In genomic region chr3:185702564-185703225, GRCh38 we compare ENCODE assay signal across 12 cellular contexts.
DNase-seq lines count a peak whose midpoint lies in the region; ATAC-seq and TF ChIP-seq lines count a peak whose summit lies in the region.
"Had no signal": no experiment of that assay in that cellular context is flagged by ENCODE, and none has a peak within 500 bp of the region (broad histone marks: within the 10 kb centered on the region; RNA-seq: fewer than 3 reads in every experiment).

No MANE protein-coding gene starts in this region.

- H2AFZ ChIP-seq in PC-9 (no peak overlapping the region), hepatocyte (no peak overlapping the region), smooth muscle cell (ENCODE audit: low read depth) (no peak overlapping the region)

- intact Hi-C loops in PC-9 (cut with micrococcal nuclease; ENCODE audit: unreplicated experiment): no loop called here

- peaks cover 5 to 10% of the 10 kb centered on the region in 2 donors for H3K27me3 Mint-ChIP-seq in stimulated activated naive B cell treated with anti-CD40 and anti-IgM and Interleukin-4, amounts not matched to agents 10 μg/mL and 1 μg/mL and 100 μg/mL, for 72 hours

- H3K4me3 Mint-ChIP-seq in stimulated activated naive B cell treated with anti-CD40 and anti-IgM and Interleukin-4, amounts not matched to agents 10 μg/mL and 1 μg/mL and 100 μg/mL, for 72 hours: no peak overlapping the region
- H3K4me3 Mint-ChIP-seq: naive B cell; T-helper 2 cell treated with Interferon-gamma antibody and Interleukin-4, amounts not matched to agents 5 μg/mL and 100 μg/mL, for 36 hours had no signal

- no TSS peak for BruUV-seq in PC-9 (replicated peaks; lab: Mats Ljungman, UMichigan)

- no peak for ATAC-seq in HG02884 (IDR thresholded peaks at IDR 0.05; ENCODE audit: unreplicated experiment)
- ATAC-seq in stimulated activated naive B cell treated with anti-CD40 and anti-IgM and Interleukin-4, amounts not matched to agents 10 μg/mL and 1 μg/mL and 100 μg/mL, for 72 hours (replicated peaks): no peak

- WGBS in hepatocyte (ENCODE audit: low lambda C conversion rate, missing lambda C conversion rate): 57% methylated on average over 7 of the region's 7 CpGs
- 56% methylated on average over 7 of the region's 7 CpGs for WGBS in smooth muscle cell (ENCODE audit: low lambda C conversion rate)

- H3K4me3 ChIP-seq in PC-9: no peak overlapping the region
- H3K4me3 ChIP-seq in hepatocyte: no peak overlapping the region
- H3K4me3 ChIP-seq in smooth muscle cell: no peak overlapping the region

- no peaks in the 10 kb centered on the region for H3K36me3 Mint-ChIP-seq in stimulated activated naive B cell treated with anti-CD40 and anti-IgM and Interleukin-4, amounts not matched to agents 10 μg/mL and 1 μg/mL and 100 μg/mL, for 72 hours
- H3K36me3 Mint-ChIP-seq: naive B cell had no signal

- H3K79me2 ChIP-seq in PC-9 (ENCODE audit: low read depth): peaks cover 93% of the 10 kb centered on the region
- H3K79me2 ChIP-seq in hepatocyte: peaks cover 100% of the 10 kb centered on the region
- peaks cover 100% of the 10 kb centered on the region for H3K79me2 ChIP-seq in smooth muscle cell (ENCODE audit: low read depth)

- peaks cover 5% of the 10 kb centered on the region in 2 donors for H3K4me1 Mint-ChIP-seq in stimulated activated naive B cell treated with anti-CD40 and anti-IgM and Interleukin-4, amounts not matched to agents 10 μg/mL and 1 μg/mL and 100 μg/mL, for 72 hours

- H3K4me2 ChIP-seq in PC-9 (no peak overlapping the region), hepatocyte (peak overlapping the region; percentile 43), smooth muscle cell (no peak overlapping the region)

- H3K27ac ChIP-seq in PC-9: 0 out of 2 replicates have a peak overlapping the region, but pooled peaks have one; percentile 14
- H3K27ac ChIP-seq in hepatocyte: peak overlapping the region; percentile 57
- peak overlapping the region; percentile 0 for H3K27ac ChIP-seq in smooth muscle cell (ENCODE audit: low read depth)

- CTCF ChIA-PET in PC-9 (lab: Charles Lee): interaction anchor here (0.6 kb wide), 1 partner anchor 98 kb away, joined by 5 read pairs; no protein-coding TSS in a partner anchor

- H3K9ac ChIP-seq in smooth muscle cell (ENCODE audit: low read depth): no peak overlapping the region

- H3K27me3 ChIP-seq in PC-9 (ENCODE audit: insufficient read depth, low read depth) (no peaks in the 10 kb centered on the region), hepatocyte (no peaks in the 10 kb centered on the region), smooth muscle cell (ENCODE audit: low read depth) (no peaks in the 10 kb centered on the region)
- H3K27me3 ChIP-seq: adrenal gland had no signal

- no peak overlapping the region for H3K27ac Mint-ChIP-seq in stimulated activated naive B cell treated with anti-CD40 and anti-IgM and Interleukin-4, amounts not matched to agents 10 μg/mL and 1 μg/mL and 100 μg/mL, for 72 hours
- H3K27ac Mint-ChIP-seq: T-helper 2 cell treated with Interferon-gamma antibody and Interleukin-4, amounts not matched to agents 5 μg/mL and 100 μg/mL, for 36 hours had no signal

- DNase-seq in NCI-H2171 treated with DMSO at 0.1 percent for 48 hours (lab: John Stamatoyannopoulos, UW): peak; percentile 13
- no peak for DNase-seq in NCI-H2171 (lab: John Stamatoyannopoulos, UW)
- DNase-seq in PC-9: no peak
- no peak for DNase-seq in hepatocyte (ENCODE audit: low spot score)
- no peak for DNase-seq in smooth muscle cell (lab: John Stamatoyannopoulos, UW; ENCODE audit: unreplicated experiment)
- no peak for DNase-seq in HuH-7 (ENCODE audit: low spot score)
- no peak for DNase-seq in stimulated activated naive B cell treated with anti-CD40 and anti-IgM and Interleukin-4, amounts not matched to agents 10 μg/mL and 1 μg/mL and 100 μg/mL, for 72 hours
- DNase-seq: adrenal gland, GDM1, naive B cell had no signal

- TF ChIP-seq CTCF in PC-9 (conservative IDR thresholded peaks at IDR 0.05) (no peak), hepatocyte (IDR thresholded peaks at IDR 0.05; ENCODE audit: poor library complexity) (no peak), smooth muscle cell (IDR thresholded peaks at IDR 0.05; ENCODE audit: borderline replicate concordance, insufficient read depth, poor library complexity, severe bottlenecking) (no peak)

- H3K9me2 ChIP-seq in PC-9 (ENCODE audit: insufficient read depth) (no peaks in the 10 kb centered on the region), hepatocyte (replicated peaks; ENCODE audit: insufficient read depth) (no peaks in the 10 kb centered on the region)

- POLR2A ChIA-PET in PC-9 (lab: Charles Lee; ENCODE audit: unreplicated experiment): interaction anchor here (0.6 kb wide), 1 partner anchor 43 kb away, joined by 3 read pairs; no protein-coding TSS in a partner anchor

- peaks cover 8% of the 10 kb centered on the region; the same call in 1 of the 2 replicates for H3F3A ChIP-seq in PC-9 (ENCODE audit: insufficient read depth, low read depth)
- no peaks in the 10 kb centered on the region for H3F3A ChIP-seq in smooth muscle cell (ENCODE audit: low read depth)

- no peaks in the 10 kb centered on the region for H3K9me3 ChIP-seq in PC-9 (ENCODE audit: insufficient read depth, low read depth)
- no peaks in the 10 kb centered on the region for H3K9me3 ChIP-seq in hepatocyte (ENCODE audit: low read depth)
- no peaks in the 10 kb centered on the region for H3K9me3 ChIP-seq in smooth muscle cell (replicated peaks; ENCODE audit: low read depth)
- H3K9me3 ChIP-seq: adrenal gland had no signal

- 0 out of 2 replicates have a peak, but pooled peaks cover 8% of the 10 kb centered on the region for H3K36me3 ChIP-seq in PC-9 (ENCODE audit: low read depth)
- H3K36me3 ChIP-seq in hepatocyte (replicated peaks; ENCODE audit: insufficient read depth, low read depth): no peaks in the 10 kb centered on the region
- H3K36me3 ChIP-seq in smooth muscle cell (ENCODE audit: low read depth): no peaks in the 10 kb centered on the region
- H3K36me3 ChIP-seq: adrenal gland had no signal

- H3K4me1 ChIP-seq in PC-9 (replicated peaks; ENCODE audit: insufficient read depth) (no peaks in the 10 kb centered on the region), hepatocyte (ENCODE audit: insufficient read depth) (peaks cover 17% of the 10 kb centered on the region), smooth muscle cell (ENCODE audit: low read depth) (peaks cover 14% of the 10 kb centered on the region)

- no peaks in the 10 kb centered on the region for H3K9me3 Mint-ChIP-seq in stimulated activated naive B cell treated with anti-CD40 and anti-IgM and Interleukin-4, amounts not matched to agents 10 μg/mL and 1 μg/mL and 100 μg/mL, for 72 hours
- H3K9me3 Mint-ChIP-seq: T-helper 2 cell treated with Interferon-gamma antibody and Interleukin-4, amounts not matched to agents 5 μg/mL and 100 μg/mL, for 36 hours had no signal

- H4K20me1 ChIP-seq in PC-9 (ENCODE audit: insufficient read depth): peaks cover 55% of the 10 kb centered on the region
- peaks cover 98% of the 10 kb centered on the region for H4K20me1 ChIP-seq in hepatocyte (ENCODE audit: insufficient read depth, poor library complexity, severe bottlenecking)
- H4K20me1 ChIP-seq in smooth muscle cell (ENCODE audit: low read depth): peaks cover 98% of the 10 kb centered on the region

Comparison
In these comparisons a context has a peak if more than half of its experiments do, and no peak if none do; other contexts are left out.
1. H3K27ac ChIP-seq: peak in every context shown above with its lines; median percentile 57 in hepatocyte; 14 in PC-9; 0 in smooth muscle cell.